Comparison of ENCODE assay signal across 1 cellular context in the genomic region with DNA sequence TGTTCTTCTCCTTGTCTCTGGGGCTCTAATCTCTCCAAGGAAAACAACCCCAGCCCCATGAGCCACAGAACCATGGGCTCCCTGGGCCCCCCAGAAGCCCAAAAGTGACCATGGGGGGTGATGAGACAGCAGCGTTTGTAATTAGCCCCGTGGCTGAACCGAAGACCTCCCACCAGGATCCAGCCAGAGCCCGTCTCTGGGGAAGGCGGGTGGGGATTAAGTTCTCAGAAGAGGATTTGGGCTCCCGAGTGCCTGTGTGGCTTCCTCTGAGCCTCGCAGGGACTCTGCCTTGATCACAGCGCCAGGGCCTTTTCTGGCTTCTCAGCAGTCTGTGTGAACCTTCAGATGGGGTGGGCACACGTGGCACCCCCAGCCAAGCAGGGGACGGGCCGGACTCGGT.
TF ChIP-seq lines count a peak whose summit lies in the region.

No MANE protein-coding gene starts in this region.

TF ChIP-seq in H1, 55 proteins besides CTCF, POLR2A, EP300 and RAD21:
- TF ChIP-seq, protein P1, sequence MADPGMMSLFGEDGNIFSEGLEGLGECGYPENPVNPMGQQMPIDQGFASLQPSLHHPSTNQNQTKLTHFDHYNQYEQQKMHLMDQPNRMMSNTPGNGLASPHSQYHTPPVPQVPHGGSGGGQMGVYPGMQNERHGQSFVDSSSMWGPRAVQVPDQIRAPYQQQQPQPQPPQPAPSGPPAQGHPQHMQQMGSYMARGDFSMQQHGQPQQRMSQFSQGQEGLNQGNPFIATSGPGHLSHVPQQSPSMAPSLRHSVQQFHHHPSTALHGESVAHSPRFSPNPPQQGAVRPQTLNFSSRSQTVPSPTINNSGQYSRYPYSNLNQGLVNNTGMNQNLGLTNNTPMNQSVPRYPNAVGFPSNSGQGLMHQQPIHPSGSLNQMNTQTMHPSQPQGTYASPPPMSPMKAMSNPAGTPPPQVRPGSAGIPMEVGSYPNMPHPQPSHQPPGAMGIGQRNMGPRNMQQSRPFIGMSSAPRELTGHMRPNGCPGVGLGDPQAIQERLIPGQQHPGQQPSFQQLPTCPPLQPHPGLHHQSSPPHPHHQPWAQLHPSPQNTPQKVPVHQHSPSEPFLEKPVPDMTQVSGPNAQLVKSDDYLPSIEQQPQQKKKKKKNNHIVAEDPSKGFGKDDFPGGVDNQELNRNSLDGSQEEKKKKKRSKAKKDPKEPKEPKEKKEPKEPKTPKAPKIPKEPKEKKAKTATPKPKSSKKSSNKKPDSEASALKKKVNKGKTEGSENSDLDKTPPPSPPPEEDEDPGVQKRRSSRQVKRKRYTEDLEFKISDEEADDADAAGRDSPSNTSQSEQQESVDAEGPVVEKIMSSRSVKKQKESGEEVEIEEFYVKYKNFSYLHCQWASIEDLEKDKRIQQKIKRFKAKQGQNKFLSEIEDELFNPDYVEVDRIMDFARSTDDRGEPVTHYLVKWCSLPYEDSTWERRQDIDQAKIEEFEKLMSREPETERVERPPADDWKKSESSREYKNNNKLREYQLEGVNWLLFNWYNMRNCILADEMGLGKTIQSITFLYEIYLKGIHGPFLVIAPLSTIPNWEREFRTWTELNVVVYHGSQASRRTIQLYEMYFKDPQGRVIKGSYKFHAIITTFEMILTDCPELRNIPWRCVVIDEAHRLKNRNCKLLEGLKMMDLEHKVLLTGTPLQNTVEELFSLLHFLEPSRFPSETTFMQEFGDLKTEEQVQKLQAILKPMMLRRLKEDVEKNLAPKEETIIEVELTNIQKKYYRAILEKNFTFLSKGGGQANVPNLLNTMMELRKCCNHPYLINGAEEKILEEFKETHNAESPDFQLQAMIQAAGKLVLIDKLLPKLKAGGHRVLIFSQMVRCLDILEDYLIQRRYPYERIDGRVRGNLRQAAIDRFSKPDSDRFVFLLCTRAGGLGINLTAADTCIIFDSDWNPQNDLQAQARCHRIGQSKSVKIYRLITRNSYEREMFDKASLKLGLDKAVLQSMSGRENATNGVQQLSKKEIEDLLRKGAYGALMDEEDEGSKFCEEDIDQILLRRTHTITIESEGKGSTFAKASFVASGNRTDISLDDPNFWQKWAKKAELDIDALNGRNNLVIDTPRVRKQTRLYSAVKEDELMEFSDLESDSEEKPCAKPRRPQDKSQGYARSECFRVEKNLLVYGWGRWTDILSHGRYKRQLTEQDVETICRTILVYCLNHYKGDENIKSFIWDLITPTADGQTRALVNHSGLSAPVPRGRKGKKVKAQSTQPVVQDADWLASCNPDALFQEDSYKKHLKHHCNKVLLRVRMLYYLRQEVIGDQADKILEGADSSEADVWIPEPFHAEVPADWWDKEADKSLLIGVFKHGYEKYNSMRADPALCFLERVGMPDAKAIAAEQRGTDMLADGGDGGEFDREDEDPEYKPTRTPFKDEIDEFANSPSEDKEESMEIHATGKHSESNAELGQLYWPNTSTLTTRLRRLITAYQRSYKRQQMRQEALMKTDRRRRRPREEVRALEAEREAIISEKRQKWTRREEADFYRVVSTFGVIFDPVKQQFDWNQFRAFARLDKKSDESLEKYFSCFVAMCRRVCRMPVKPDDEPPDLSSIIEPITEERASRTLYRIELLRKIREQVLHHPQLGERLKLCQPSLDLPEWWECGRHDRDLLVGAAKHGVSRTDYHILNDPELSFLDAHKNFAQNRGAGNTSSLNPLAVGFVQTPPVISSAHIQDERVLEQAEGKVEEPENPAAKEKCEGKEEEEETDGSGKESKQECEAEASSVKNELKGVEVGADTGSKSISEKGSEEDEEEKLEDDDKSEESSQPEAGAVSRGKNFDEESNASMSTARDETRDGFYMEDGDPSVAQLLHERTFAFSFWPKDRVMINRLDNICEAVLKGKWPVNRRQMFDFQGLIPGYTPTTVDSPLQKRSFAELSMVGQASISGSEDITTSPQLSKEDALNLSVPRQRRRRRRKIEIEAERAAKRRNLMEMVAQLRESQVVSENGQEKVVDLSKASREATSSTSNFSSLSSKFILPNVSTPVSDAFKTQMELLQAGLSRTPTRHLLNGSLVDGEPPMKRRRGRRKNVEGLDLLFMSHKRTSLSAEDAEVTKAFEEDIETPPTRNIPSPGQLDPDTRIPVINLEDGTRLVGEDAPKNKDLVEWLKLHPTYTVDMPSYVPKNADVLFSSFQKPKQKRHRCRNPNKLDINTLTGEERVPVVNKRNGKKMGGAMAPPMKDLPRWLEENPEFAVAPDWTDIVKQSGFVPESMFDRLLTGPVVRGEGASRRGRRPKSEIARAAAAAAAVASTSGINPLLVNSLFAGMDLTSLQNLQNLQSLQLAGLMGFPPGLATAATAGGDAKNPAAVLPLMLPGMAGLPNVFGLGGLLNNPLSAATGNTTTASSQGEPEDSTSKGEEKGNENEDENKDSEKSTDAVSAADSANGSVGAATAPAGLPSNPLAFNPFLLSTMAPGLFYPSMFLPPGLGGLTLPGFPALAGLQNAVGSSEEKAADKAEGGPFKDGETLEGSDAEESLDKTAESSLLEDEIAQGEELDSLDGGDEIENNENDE (IDR thresholded peaks at IDR 0.05; ENCODE audit: insufficient replicate concordance, low read length): no peak
- TF ChIP-seq EZH2 (IDR thresholded peaks at IDR 0.05; ENCODE audit: low read depth, low read length, severe bottlenecking) (no peak), TAF1 (IDR thresholded peaks at IDR 0.05; ENCODE audit: low read depth, low read length) (no peak), JUN (IDR thresholded peaks at IDR 0.05; ENCODE audit: low read depth, low read length) (no peak), TAF7 (optimal IDR thresholded peaks at IDR 0.05; ENCODE audit: borderline replicate concordance, low read depth, low read length) (no peak), ASH2L (IDR thresholded peaks at IDR 0.05; ENCODE audit: low read length) (no peak), BCL11A (IDR thresholded peaks at IDR 0.05; ENCODE audit: low read depth in 2 of 2, low read length in 2 of 2) (no peak), FOSL1 (IDR thresholded peaks at IDR 0.05; ENCODE audit: insufficient read depth, low read depth, low read length) (no peak), TCF12 (IDR thresholded peaks at IDR 0.05; ENCODE audit: low read depth, low read length) (no peak), GTF2F1 (IDR thresholded peaks at IDR 0.05; ENCODE audit: borderline replicate concordance, low read depth, low read length) (no peak), NRF1 (IDR thresholded peaks at IDR 0.05; ENCODE audit: low read depth, low read length) (no peak), SIRT6 (IDR thresholded peaks at IDR 0.05; ENCODE audit: low read length) (no peak), EGR1 (IDR thresholded peaks at IDR 0.05; ENCODE audit: borderline replicate concordance, low read depth, low read length) (no peak)
- TF ChIP-seq, protein P2, sequence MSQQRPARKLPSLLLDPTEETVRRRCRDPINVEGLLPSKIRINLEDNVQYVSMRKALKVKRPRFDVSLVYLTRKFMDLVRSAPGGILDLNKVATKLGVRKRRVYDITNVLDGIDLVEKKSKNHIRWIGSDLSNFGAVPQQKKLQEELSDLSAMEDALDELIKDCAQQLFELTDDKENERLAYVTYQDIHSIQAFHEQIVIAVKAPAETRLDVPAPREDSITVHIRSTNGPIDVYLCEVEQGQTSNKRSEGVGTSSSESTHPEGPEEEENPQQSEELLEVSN (IDR thresholded peaks at IDR 0.05): no peak
- TF ChIP-seq, protein P3, sequence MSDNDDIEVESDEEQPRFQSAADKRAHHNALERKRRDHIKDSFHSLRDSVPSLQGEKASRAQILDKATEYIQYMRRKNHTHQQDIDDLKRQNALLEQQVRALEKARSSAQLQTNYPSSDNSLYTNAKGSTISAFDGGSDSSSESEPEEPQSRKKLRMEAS (IDR thresholded peaks at IDR 0.05): no peak
